In genomic region chr16:83807710-83808572, GRCh38 we compare ENCODE assay signal across 1 cellular context.
TF ChIP-seq lines count a peak whose summit lies in the region.

Gene HSBP1 (plus strand): TSS chr16:83807978. CDS start chr16:83808077, 99 bp downstream.

TF ChIP-seq in HepG2, 621 proteins besides CTCF, POLR2A, EP300 and RAD21 (continued from another document and continues in another):
- TF ChIP-seq THAP8 (CRISPR knock-in tag; IDR thresholded peaks at IDR 0.05; ENCODE audit: borderline replicate concordance) (0 out of 2 replicates have a peak, but pooled peaks have one; percentile 47), ZNF781 (CRISPR knock-in tag; IDR thresholded peaks at IDR 0.05; ENCODE audit: borderline replicate concordance, not compliant biosample characterization) (no peak), ZNF547 (CRISPR knock-in tag; IDR thresholded peaks at IDR 0.05) (no peak; the same call in none of the 2 replicates), SMAD3 (CRISPR knock-in tag; IDR thresholded peaks at IDR 0.05) (peak; percentile 67; the same call in 1 of the 2 replicates), ZNF143 (CRISPR knock-in tag; IDR thresholded peaks at IDR 0.05) (peak; percentile 95), ZNF841 (CRISPR knock-in tag; IDR thresholded peaks at IDR 0.05; ENCODE audit: borderline replicate concordance) (no peak), EZH2 (conservative IDR thresholded peaks at IDR 0.05; ENCODE audit: low read depth, low read length) (no peak), HOXD1 (CRISPR knock-in tag; IDR thresholded peaks at IDR 0.05) (peak; percentile 37; the same call in 1 of the 2 replicates), NFE2 (CRISPR knock-in tag; IDR thresholded peaks at IDR 0.05) (no peak), BRCA1 (CRISPR knock-in tag; IDR thresholded peaks at IDR 0.05) (peak; percentile 64; the same call in 1 of the 2 replicates), HOXA5 (CRISPR knock-in tag; IDR thresholded peaks at IDR 0.05) (peak; percentile 65; the same call in 1 of the 2 replicates), SATB2 (CRISPR knock-in tag; IDR thresholded peaks at IDR 0.05) (0 out of 2 replicates have a peak, but pooled peaks have one; percentile 60), ZNF616 (CRISPR knock-in tag; IDR thresholded peaks at IDR 0.05; ENCODE audit: low read depth) (0 out of 2 replicates have a peak, but pooled peaks have one; percentile 54), PHF21A (CRISPR knock-in tag; IDR thresholded peaks at IDR 0.05) (peak; percentile 19; the same call in 1 of the 2 replicates), ZMYM4 (CRISPR knock-in tag; IDR thresholded peaks at IDR 0.05) (peak; percentile 86), GTF2F1 (IDR thresholded peaks at IDR 0.05; ENCODE audit: low read length) (no peak), KDM6A (CRISPR knock-in tag; IDR thresholded peaks at IDR 0.05; ENCODE audit: low read depth) (0 out of 2 replicates have a peak, but pooled peaks have one; percentile 12), JDP2 (CRISPR knock-in tag; IDR thresholded peaks at IDR 0.05; ENCODE audit: borderline replicate concordance) (no peak), HOXA3 (CRISPR knock-in tag; IDR thresholded peaks at IDR 0.05) (peak; percentile 89), TRAFD1 (CRISPR knock-in tag; IDR thresholded peaks at IDR 0.05; ENCODE audit: borderline replicate concordance) (no peak), YY1 (IDR thresholded peaks at IDR 0.05; ENCODE audit: insufficient read depth, insufficient replicate concordance, low read depth, low read length) (peak; percentile 14), AKAP8 (CRISPR knock-in tag; IDR thresholded peaks at IDR 0.05) (peak; percentile 80), KLF16 (CRISPR knock-in tag; IDR thresholded peaks at IDR 0.05) (peak in 1 of 2 experiments; percentile 69; a peak in 2 of 4 replicates), ETV5 (CRISPR knock-in tag; IDR thresholded peaks at IDR 0.05; ENCODE audit: borderline replicate concordance) (peak; percentile 94), PAF1 (CRISPR knock-in tag; IDR thresholded peaks at IDR 0.05) (no peak), SUZ12 (IDR thresholded peaks at IDR 0.05; ENCODE audit: low read depth, low read length) (peak; percentile 82), HIVEP1 (CRISPR knock-in tag; IDR thresholded peaks at IDR 0.05) (no peak), BCL3 (CRISPR knock-in tag; IDR thresholded peaks at IDR 0.05) (no peak; the same call in 1 of the 2 replicates), ZNF577 (CRISPR knock-in tag; IDR thresholded peaks at IDR 0.05; ENCODE audit: borderline replicate concordance, low read depth) (no peak)
- TF ChIP-seq, protein P1, sequence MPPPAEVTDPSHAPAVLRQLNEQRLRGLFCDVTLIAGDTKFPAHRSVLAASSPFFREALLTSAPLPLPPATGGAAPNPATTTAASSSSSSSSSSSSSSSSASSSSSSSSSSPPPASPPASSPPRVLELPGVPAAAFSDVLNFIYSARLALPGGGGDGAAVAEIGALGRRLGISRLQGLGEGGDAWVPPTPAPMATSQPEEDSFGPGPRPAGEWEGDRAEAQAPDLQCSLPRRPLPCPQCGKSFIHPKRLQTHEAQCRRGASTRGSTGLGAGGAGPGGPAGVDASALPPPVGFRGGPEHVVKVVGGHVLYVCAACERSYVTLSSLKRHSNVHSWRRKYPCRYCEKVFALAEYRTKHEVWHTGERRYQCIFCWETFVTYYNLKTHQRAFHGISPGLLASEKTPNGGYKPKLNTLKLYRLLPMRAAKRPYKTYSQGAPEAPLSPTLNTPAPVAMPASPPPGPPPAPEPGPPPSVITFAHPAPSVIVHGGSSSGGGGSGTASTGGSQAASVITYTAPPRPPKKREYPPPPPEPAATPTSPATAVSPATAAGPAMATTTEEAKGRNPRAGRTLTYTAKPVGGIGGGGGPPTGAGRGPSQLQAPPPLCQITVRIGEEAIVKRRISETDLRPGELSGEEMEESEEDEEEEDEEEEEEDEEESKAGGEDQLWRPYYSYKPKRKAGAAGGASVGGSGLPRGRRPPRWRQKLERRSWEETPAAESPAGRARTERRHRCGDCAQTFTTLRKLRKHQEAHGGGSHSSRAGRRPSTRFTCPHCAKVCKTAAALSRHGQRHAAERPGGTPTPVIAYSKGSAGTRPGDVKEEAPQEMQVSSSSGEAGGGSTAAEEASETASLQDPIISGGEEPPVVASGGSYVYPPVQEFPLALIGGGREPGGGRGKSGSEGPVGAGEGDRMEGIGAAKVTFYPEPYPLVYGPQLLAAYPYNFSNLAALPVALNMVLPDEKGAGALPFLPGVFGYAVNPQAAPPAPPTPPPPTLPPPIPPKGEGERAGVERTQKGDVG (CRISPR knock-in tag; IDR thresholded peaks at IDR 0.05; ENCODE audit: borderline replicate concordance): no peak
- TF ChIP-seq, protein P2, sequence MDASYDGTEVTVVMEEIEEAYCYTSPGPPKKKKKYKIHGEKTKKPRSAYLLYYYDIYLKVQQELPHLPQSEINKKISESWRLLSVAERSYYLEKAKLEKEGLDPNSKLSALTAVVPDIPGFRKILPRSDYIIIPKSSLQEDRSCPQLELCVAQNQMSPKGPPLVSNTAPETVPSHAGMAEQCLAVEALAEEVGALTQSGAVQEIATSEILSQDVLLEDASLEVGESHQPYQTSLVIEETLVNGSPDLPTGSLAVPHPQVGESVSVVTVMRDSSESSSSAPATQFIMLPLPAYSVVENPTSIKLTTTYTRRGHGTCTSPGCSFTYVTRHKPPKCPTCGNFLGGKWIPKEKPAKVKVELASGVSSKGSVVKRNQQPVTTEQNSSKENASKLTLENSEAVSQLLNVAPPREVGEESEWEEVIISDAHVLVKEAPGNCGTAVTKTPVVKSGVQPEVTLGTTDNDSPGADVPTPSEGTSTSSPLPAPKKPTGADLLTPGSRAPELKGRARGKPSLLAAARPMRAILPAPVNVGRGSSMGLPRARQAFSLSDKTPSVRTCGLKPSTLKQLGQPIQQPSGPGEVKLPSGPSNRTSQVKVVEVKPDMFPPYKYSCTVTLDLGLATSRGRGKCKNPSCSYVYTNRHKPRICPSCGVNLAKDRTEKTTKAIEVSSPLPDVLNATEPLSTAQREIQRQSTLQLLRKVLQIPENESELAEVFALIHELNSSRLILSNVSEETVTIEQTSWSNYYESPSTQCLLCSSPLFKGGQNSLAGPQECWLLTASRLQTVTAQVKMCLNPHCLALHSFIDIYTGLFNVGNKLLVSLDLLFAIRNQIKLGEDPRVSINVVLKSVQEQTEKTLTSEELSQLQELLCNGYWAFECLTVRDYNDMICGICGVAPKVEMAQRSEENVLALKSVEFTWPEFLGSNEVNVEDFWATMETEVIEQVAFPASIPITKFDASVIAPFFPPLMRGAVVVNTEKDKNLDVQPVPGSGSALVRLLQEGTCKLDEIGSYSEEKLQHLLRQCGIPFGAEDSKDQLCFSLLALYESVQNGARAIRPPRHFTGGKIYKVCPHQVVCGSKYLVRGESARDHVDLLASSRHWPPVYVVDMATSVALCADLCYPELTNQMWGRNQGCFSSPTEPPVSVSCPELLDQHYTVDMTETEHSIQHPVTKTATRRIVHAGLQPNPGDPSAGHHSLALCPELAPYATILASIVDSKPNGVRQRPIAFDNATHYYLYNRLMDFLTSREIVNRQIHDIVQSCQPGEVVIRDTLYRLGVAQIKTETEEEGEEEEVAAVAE (CRISPR knock-in tag; IDR thresholded peaks at IDR 0.05; ENCODE audit: borderline replicate concordance): peak; percentile 44; the same call in 1 of the 2 replicates
- TF ChIP-seq, protein P3, sequence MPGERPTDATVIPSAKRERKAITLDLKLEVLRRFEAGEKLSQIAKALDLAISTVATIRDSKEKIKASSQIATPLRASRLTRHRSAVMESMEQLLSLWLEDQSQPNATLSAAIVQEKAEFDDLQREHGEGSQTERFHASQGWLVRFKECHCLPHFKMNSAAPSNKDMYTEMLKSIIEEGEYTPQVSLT (CRISPR knock-in tag; IDR thresholded peaks at IDR 0.05; ENCODE audit: borderline replicate concordance, low read depth): no peak
- TF ChIP-seq, protein P4, sequence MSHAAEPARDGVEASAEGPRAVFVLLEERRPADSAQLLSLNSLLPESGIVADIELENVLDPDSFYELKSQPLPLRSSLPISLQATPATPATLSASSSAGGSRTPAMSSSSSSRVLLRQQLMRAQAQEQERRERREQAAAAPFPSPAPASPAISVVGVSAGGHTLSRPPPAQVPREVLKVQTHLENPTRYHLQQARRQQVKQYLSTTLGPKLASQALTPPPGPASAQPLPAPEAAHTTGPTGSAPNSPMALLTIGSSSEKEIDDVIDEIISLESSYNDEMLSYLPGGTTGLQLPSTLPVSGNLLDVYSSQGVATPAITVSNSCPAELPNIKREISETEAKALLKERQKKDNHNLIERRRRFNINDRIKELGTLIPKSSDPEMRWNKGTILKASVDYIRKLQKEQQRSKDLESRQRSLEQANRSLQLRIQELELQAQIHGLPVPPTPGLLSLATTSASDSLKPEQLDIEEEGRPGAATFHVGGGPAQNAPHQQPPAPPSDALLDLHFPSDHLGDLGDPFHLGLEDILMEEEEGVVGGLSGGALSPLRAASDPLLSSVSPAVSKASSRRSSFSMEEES (CRISPR knock-in tag; IDR thresholded peaks at IDR 0.05): peak; percentile 19; the same call in 1 of the 2 replicates
- TF ChIP-seq, protein P5, sequence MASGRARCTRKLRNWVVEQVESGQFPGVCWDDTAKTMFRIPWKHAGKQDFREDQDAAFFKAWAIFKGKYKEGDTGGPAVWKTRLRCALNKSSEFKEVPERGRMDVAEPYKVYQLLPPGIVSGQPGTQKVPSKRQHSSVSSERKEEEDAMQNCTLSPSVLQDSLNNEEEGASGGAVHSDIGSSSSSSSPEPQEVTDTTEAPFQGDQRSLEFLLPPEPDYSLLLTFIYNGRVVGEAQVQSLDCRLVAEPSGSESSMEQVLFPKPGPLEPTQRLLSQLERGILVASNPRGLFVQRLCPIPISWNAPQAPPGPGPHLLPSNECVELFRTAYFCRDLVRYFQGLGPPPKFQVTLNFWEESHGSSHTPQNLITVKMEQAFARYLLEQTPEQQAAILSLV (CRISPR knock-in tag; IDR thresholded peaks at IDR 0.05; ENCODE audit: borderline replicate concordance): peak; percentile 94
- TF ChIP-seq, protein P6, sequence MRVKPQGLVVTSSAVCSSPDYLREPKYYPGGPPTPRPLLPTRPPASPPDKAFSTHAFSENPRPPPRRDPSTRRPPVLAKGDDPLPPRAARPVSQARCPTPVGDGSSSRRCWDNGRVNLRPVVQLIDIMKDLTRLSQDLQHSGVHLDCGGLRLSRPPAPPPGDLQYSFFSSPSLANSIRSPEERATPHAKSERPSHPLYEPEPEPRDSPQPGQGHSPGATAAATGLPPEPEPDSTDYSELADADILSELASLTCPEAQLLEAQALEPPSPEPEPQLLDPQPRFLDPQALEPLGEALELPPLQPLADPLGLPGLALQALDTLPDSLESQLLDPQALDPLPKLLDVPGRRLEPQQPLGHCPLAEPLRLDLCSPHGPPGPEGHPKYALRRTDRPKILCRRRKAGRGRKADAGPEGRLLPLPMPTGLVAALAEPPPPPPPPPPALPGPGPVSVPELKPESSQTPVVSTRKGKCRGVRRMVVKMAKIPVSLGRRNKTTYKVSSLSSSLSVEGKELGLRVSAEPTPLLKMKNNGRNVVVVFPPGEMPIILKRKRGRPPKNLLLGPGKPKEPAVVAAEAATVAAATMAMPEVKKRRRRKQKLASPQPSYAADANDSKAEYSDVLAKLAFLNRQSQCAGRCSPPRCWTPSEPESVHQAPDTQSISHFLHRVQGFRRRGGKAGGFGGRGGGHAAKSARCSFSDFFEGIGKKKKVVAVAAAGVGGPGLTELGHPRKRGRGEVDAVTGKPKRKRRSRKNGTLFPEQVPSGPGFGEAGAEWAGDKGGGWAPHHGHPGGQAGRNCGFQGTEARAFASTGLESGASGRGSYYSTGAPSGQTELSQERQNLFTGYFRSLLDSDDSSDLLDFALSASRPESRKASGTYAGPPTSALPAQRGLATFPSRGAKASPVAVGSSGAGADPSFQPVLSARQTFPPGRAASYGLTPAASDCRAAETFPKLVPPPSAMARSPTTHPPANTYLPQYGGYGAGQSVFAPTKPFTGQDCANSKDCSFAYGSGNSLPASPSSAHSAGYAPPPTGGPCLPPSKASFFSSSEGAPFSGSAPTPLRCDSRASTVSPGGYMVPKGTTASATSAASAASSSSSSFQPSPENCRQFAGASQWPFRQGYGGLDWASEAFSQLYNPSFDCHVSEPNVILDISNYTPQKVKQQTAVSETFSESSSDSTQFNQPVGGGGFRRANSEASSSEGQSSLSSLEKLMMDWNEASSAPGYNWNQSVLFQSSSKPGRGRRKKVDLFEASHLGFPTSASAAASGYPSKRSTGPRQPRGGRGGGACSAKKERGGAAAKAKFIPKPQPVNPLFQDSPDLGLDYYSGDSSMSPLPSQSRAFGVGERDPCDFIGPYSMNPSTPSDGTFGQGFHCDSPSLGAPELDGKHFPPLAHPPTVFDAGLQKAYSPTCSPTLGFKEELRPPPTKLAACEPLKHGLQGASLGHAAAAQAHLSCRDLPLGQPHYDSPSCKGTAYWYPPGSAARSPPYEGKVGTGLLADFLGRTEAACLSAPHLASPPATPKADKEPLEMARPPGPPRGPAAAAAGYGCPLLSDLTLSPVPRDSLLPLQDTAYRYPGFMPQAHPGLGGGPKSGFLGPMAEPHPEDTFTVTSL (CRISPR knock-in tag; IDR thresholded peaks at IDR 0.05; ENCODE audit: borderline replicate concordance): no peak
- TF ChIP-seq, protein P7, sequence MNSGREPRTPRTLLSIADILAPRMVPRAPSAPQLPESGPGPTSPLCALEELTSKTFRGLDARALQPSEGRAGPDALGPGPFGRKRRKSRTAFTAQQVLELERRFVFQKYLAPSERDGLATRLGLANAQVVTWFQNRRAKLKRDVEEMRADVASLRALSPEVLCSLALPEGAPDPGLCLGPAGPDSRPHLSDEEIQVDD (CRISPR knock-in tag; IDR thresholded peaks at IDR 0.05; ENCODE audit: borderline replicate concordance): 0 out of 2 replicates have a peak, but pooled peaks have one; percentile 48
- TF ChIP-seq, protein P8, sequence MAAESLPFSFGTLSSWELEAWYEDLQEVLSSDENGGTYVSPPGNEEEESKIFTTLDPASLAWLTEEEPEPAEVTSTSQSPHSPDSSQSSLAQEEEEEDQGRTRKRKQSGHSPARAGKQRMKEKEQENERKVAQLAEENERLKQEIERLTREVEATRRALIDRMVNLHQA (CRISPR knock-in tag; IDR thresholded peaks at IDR 0.05): no peak
